Comparison of ENCODE assay signal across 12 cellular contexts in the genomic region with DNA sequence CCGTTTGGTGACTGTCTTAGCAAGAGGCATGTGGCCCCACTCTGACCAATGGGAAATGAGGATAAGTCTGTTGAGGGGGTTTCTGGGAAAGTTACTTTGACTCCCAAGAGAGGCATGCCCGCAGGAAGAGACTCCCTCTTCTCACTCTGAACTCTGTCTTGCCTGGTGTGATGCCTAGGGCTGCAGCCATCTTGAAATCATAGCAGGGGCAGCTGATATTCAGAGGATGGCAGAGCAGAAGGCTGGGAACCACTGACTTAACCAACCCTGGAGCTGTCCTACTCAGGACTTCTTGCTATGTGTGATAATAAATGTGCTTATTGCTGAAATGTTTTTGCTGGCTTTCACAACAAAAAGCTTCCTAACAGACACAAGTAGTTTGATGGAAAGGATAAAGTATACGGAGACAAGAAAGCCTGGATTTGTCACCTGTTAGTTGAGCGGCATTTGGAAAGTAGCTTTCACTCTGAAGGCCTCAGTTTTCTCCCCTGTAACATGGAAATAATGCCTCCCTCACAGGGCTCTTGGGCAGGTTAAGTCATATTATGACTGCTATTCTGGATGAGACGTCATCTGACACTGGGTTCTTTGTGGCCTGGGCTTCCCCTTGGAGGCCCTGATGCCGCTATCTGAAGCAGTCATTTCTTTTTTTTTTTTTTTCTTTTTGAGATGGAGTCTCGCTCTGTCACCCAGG.
A peak's percentile ranks its signal among the peaks of the same experiment; 100 is the strongest.
DNase-seq lines count a peak whose midpoint lies in the region; ATAC-seq and TF ChIP-seq lines count a peak whose summit lies in the region.
"Had no signal": no experiment of that assay in that cellular context is flagged by ENCODE, and none has a peak within 500 bp of the region (broad histone marks: within the 10 kb centered on the region; RNA-seq: fewer than 3 reads in every experiment).

No MANE protein-coding gene starts in this region.

- no peak overlapping the region for H3K27ac ChIP-seq in coronary artery
- no peak overlapping the region for H3K27ac ChIP-seq in endodermal cell (ENCODE audit: low read depth, low read length)
- H3K27ac ChIP-seq: vagina had no signal

- peaks cover 9% of the 10 kb centered on the region for H3K9me3 ChIP-seq in endodermal cell (ENCODE audit: control insufficient read depth, low read length)
- H3K9me3 ChIP-seq: vagina had no signal

- H3K4me1 Mint-ChIP-seq in activated T-cell treated with anti-CD3 and anti-CD28 coated beads, Interleukin-2, amount 50 U/mL, for 24 hours (ENCODE audit: low read depth) = peaks cover 19% of the 10 kb centered on the region
- peaks cover 12% of the 10 kb centered on the region for H3K4me1 Mint-ChIP-seq in progenitor cell of endocrine pancreas (ENCODE audit: low read depth)
- peaks cover 2% of the 10 kb centered on the region for H3K4me1 Mint-ChIP-seq in endodermal cell

- H3K4me1 ChIP-seq in endodermal cell (ENCODE audit: control insufficient read depth, insufficient read depth, low read length) = no peaks in the 10 kb centered on the region
- H3K4me1 ChIP-seq: Caco-2, vagina had no signal

- H3K27me3 Mint-ChIP-seq in activated T-cell treated with anti-CD3 and anti-CD28 coated beads, Interleukin-2, amount 50 U/mL, for 24 hours = peaks cover 2% of the 10 kb centered on the region
- H3K27me3 Mint-ChIP-seq in progenitor cell of endocrine pancreas (peaks cover 16% of the 10 kb centered on the region), endodermal cell (ENCODE audit: insufficient read depth) (peaks cover 5% of the 10 kb centered on the region)

- WGBS in endodermal cell (ENCODE audit: insufficient coverage in 1 of 2, insufficient read length in 1 of 2), 2 experiments = 95 to 97% methylated on average over 5 to 7 of the region's 7 CpGs

- H3K27ac Mint-ChIP-seq in activated T-cell treated with anti-CD3 and anti-CD28 coated beads, Interleukin-2, amount 50 U/mL, for 24 hours = peak overlapping the region; percentile 74
- H3K27ac Mint-ChIP-seq in progenitor cell of endocrine pancreas (no peak overlapping the region), endodermal cell (no peak overlapping the region)
- H3K27ac Mint-ChIP-seq: nephron had no signal

- no peak overlapping the region for H3K4me3 ChIP-seq in GM12865 (ENCODE audit: low read depth, low read length)
- no peak overlapping the region for H3K4me3 ChIP-seq in coronary artery
- no peak overlapping the region for H3K4me3 ChIP-seq in endodermal cell (ENCODE audit: low read length)
- H3K4me3 ChIP-seq: vagina had no signal

- no peak overlapping the region for H3K9ac ChIP-seq in endodermal cell (ENCODE audit: extremely low read depth, low read length, poor library complexity, severe bottlenecking)

- no peak for TF ChIP-seq CTCF in GM12865 (IDR thresholded peaks at IDR 0.05; ENCODE audit: insufficient read depth, low read depth, low read length, missing control alignments)
- no peak for TF ChIP-seq CTCF in progenitor cell of endocrine pancreas (IDR thresholded peaks at IDR 0.05; ENCODE audit: unreplicated experiment)
- no peak for TF ChIP-seq CTCF in coronary artery (IDR thresholded peaks at IDR 0.05)
- TF ChIP-seq CTCF in endodermal cell (conservative IDR thresholded peaks at IDR 0.05) = no peak

- no peaks in the 10 kb centered on the region for H3K27me3 ChIP-seq in endodermal cell (ENCODE audit: control insufficient read depth, insufficient read depth, low read length, poor library complexity, severe bottlenecking)
- H3K27me3 ChIP-seq: vagina had no signal

- H3K36me3 ChIP-seq in endodermal cell (ENCODE audit: control insufficient read depth, insufficient read depth, low read length) = no peaks in the 10 kb centered on the region
- H3K36me3 ChIP-seq: vagina had no signal

- ATAC-seq in GM19023 (IDR thresholded peaks at IDR 0.05; ENCODE audit: unreplicated experiment) = peak; percentile 75
- ATAC-seq in HG02885 (IDR thresholded peaks at IDR 0.05; ENCODE audit: poor library complexity, unreplicated experiment) = peak; percentile 83
- ATAC-seq in GM21528 (IDR thresholded peaks at IDR 0.05; ENCODE audit: low FRiP score, unreplicated experiment) = no peak

- no peak overlapping the region for H3K4me3 Mint-ChIP-seq in activated T-cell treated with anti-CD3 and anti-CD28 coated beads, Interleukin-2, amount 50 U/mL, for 24 hours
- H3K4me3 Mint-ChIP-seq in progenitor cell of endocrine pancreas (ENCODE audit: low read depth) = no peak overlapping the region
- no peak overlapping the region for H3K4me3 Mint-ChIP-seq in endodermal cell
- H3K4me3 Mint-ChIP-seq: nephron had no signal

- peaks cover 2% of the 10 kb centered on the region for H3K36me3 Mint-ChIP-seq in activated T-cell treated with anti-CD3 and anti-CD28 coated beads, Interleukin-2, amount 50 U/mL, for 24 hours (ENCODE audit: low read depth)
- H3K36me3 Mint-ChIP-seq in progenitor cell of endocrine pancreas (ENCODE audit: insufficient read depth) = peaks cover 6% of the 10 kb centered on the region
- H3K36me3 Mint-ChIP-seq in endodermal cell (ENCODE audit: low read depth) = no peaks in the 10 kb centered on the region

- DNase-seq in GM12865 (ENCODE audit: low read depth) = peak; percentile 88
- no peak for DNase-seq in activated T-cell treated with anti-CD3 and anti-CD28 coated beads, Interleukin-2, amount 50 U/mL, for 24 hours
- no peak for DNase-seq in progenitor cell of endocrine pancreas (ENCODE audit: low spot score, unreplicated experiment)
- DNase-seq in coronary artery (ENCODE audit: low spot score) = no peak
- DNase-seq in endodermal cell = no peak
- DNase-seq: Caco-2, NCI-H1436 treated with DMSO at 0.1 percent for 48 hours had no signal

- H3K9me3 Mint-ChIP-seq in activated T-cell treated with anti-CD3 and anti-CD28 coated beads, Interleukin-2, amount 50 U/mL, for 24 hours = peaks cover 18% of the 10 kb centered on the region
- H3K9me3 Mint-ChIP-seq in progenitor cell of endocrine pancreas (ENCODE audit: low read depth) = peaks cover 20% of the 10 kb centered on the region
- H3K9me3 Mint-ChIP-seq in endodermal cell = peaks cover 12% of the 10 kb centered on the region
